ENCODE assay signal across 10 cellular contexts in genomic region chr5:170141196-170141595, GRCh38. TPM values are rescaled to one million over a fixed set of nuclear protein-coding genes. Genes with fewer than 3 reads are reported as not detected.
"Had no signal": no experiment of that assay in that cellular context is flagged by ENCODE, and none has a peak within 500 bp of the region (broad histone marks: within the 10 kb centered on the region; RNA-seq: fewer than 3 reads in every experiment).

No MANE protein-coding gene starts in this region.

RNA-seq across cellular contexts. Expression of gene FOXI1, which starts 35.5 kb away (rescaled TPM):
- total RNA-seq: activated CD8-positive, alpha-beta memory T cell treated with anti-CD3 and anti-CD28 coated beads for 36 hours; ascending aorta; gastroesophageal sphincter; mesenteric fat pad; ovary; pulmonary artery endothelial cell; right lobe of liver; smooth muscle cell; temporal lobe had no signal
- polyA plus RNA-seq: esophagus, ovary, smooth muscle cell had no signal
